In genomic region chr12:121918679-121919038, GRCh38 we compare ENCODE assay signal across 2 cellular contexts.
TF ChIP-seq lines count a peak whose summit lies in the region.

No MANE protein-coding gene starts in this region.

TF ChIP-seq in GM12891, 5 proteins besides CTCF, POLR2A, EP300 and RAD21:
- TF ChIP-seq SPI1 (IDR thresholded peaks at IDR 0.05; ENCODE audit: low read depth, low read length) (no peak), POLR2AphosphoS5 (IDR thresholded peaks at IDR 0.05; ENCODE audit: low read depth, low read length) (no peak), PAX5 (IDR thresholded peaks at IDR 0.05; ENCODE audit: insufficient read depth, low read length, severe bottlenecking) (no peak), TAF1 (IDR thresholded peaks at IDR 0.05; ENCODE audit: low read depth, low read length) (no peak), POU2F2 (IDR thresholded peaks at IDR 0.05; ENCODE audit: low read depth, low read length) (no peak)
TF ChIP-seq in GM12891: peak in this region for 0.

TF ChIP-seq in K562, 482 proteins besides CTCF, POLR2A, EP300 and RAD21:
- no peak for TF ChIP-seq PHB (CRISPR knock-in tag; IDR thresholded peaks at IDR 0.05)
- TF ChIP-seq NRF1 (conservative IDR thresholded peaks at IDR 0.05 in 1 of 2, IDR thresholded peaks at IDR 0.05 in 1 of 2): no peak
- TF ChIP-seq ZBTB33 (CRISPR knock-in tag; IDR thresholded peaks at IDR 0.05): peak; percentile 7; the same call in 1 of the 2 replicates
- TF ChIP-seq HLTF (IDR thresholded peaks at IDR 0.05): no peak
- no peak for TF ChIP-seq KDM2B (CRISPR knock-in tag; IDR thresholded peaks at IDR 0.05)
- TF ChIP-seq KLF16 (IDR thresholded peaks at IDR 0.05): no peak
- no peak for TF ChIP-seq ZNF76 (CRISPR knock-in tag; IDR thresholded peaks at IDR 0.05; ENCODE audit: borderline replicate concordance)
- peak; percentile 44; the same call in 1 of the 2 replicates for TF ChIP-seq POLR2G (IDR thresholded peaks at IDR 0.05; ENCODE audit: low read depth, low read length)
- TF ChIP-seq HEY1 (CRISPR knock-in tag; IDR thresholded peaks at IDR 0.05; ENCODE audit: borderline replicate concordance): no peak
- TF ChIP-seq IRF1 (CRISPR knock-in tag; IDR thresholded peaks at IDR 0.05; ENCODE audit: borderline replicate concordance): no peak
- TF ChIP-seq EZH2 (IDR thresholded peaks at IDR 0.05; ENCODE audit: borderline replicate concordance, low read depth, low read length): no peak
- peak; percentile 54 for TF ChIP-seq RBM22 (IDR thresholded peaks at IDR 0.05; ENCODE audit: low read depth, low read length, poor library complexity, severe bottlenecking)
- no peak for TF ChIP-seq ZNF134 (CRISPR knock-in tag; conservative IDR thresholded peaks at IDR 0.05)
- no peak for TF ChIP-seq ZNF121 (CRISPR knock-in tag; conservative IDR thresholded peaks at IDR 0.05)
- no peak for TF ChIP-seq TCF3 (CRISPR knock-in tag; IDR thresholded peaks at IDR 0.05)
- TF ChIP-seq ZNF518B (CRISPR knock-in tag; IDR thresholded peaks at IDR 0.05): no peak
- TF ChIP-seq ZNF316 (IDR thresholded peaks at IDR 0.05): no peak
TF ChIP-seq in K562: peak in this region for 3.
